In genomic region chr15:45112592-45113379, GRCh38 we compare ENCODE assay signal across 1 cellular context.
TF ChIP-seq lines count a peak whose summit lies in the region.

No MANE protein-coding gene starts in this region.

TF ChIP-seq in GM23338, 12 proteins besides CTCF, POLR2A, EP300 and RAD21 (continued from another document):
- TF ChIP-seq ZNF462 (CRISPR knock-in tag; IDR thresholded peaks at IDR 0.05) (no peak), STAT1 (IDR thresholded peaks at IDR 0.05; ENCODE audit: unreplicated experiment) (no peak), EZH2 (IDR thresholded peaks at IDR 0.05; ENCODE audit: low read depth, unreplicated experiment) (peak; percentile 68), NANOG (IDR thresholded peaks at IDR 0.05; ENCODE audit: borderline replicate concordance) (no peak), CREB1 (CRISPR knock-in tag; IDR thresholded peaks at IDR 0.05; ENCODE audit: low read depth) (no peak), ETS1 (IDR thresholded peaks at IDR 0.05) (no peak), ZNF331 (CRISPR knock-in tag; IDR thresholded peaks at IDR 0.05; ENCODE audit: low read depth) (no peak), POLR2AphosphoS5 (IDR thresholded peaks at IDR 0.05; ENCODE audit: low read depth) (no peak)
TF ChIP-seq in GM23338: peak in this region for 2.
